In genomic region chr16:10584956-10585561, GRCh38 we compare ENCODE assay signal across 26 cellular contexts. TPM values are rescaled to one million over a fixed set of nuclear protein-coding genes. Genes with fewer than 3 reads are reported as not detected.
A peak's percentile ranks its signal among the peaks of the same experiment; 100 is the strongest.
DNase-seq lines count a peak whose midpoint lies in the region; ATAC-seq and TF ChIP-seq lines count a peak whose summit lies in the region.
"Had no signal": no experiment of that assay in that cellular context is flagged by ENCODE, and none has a peak within 500 bp of the region (broad histone marks: within the 10 kb centered on the region; RNA-seq: fewer than 3 reads in every experiment).

No MANE protein-coding gene starts in this region.

- peaks cover 28% of the 10 kb centered on the region for H3K4me1 ChIP-seq in GM23248 (ENCODE audit: insufficient read depth)
- H3K4me1 ChIP-seq in RWPE2 (ENCODE audit: insufficient read depth, poor library complexity, severe bottlenecking): peaks cover 20% of the 10 kb centered on the region
- H3K4me1 ChIP-seq in heart left ventricle: peaks cover 0 to 11% (median 4%) of the 10 kb centered on the region in 12 donors
- H3K4me1 ChIP-seq: Peyer's patch had no signal

- peak overlapping the region; percentile 5 for H3K9ac ChIP-seq in GM23248

- H3K27me3 ChIP-seq in GM23248 (replicated peaks; ENCODE audit: insufficient read depth) (no peaks in the 10 kb centered on the region), RWPE2 (ENCODE audit: insufficient read depth, poor library complexity, severe bottlenecking) (no peaks in the 10 kb centered on the region), heart left ventricle (peaks cover 0 to 12% (median 0%) of the 10 kb centered on the region in 9 donors)
- H3K27me3 ChIP-seq: Peyer's patch had no signal

- no peaks in the 10 kb centered on the region for H3K36me3 ChIP-seq in GM23248 (ENCODE audit: low read depth)
- no peaks in the 10 kb centered on the region for H3K36me3 ChIP-seq in RWPE2 (ENCODE audit: low read depth)
- H3K36me3 ChIP-seq in heart left ventricle: no peaks in the 10 kb centered on the region
- H3K36me3 ChIP-seq: esophagus muscularis mucosa, Peyer's patch, spleen, stomach had no signal

- no peaks in the 10 kb centered on the region for H4K20me1 ChIP-seq in GM23248 (ENCODE audit: insufficient read depth)

- in situ Hi-C loops in GM23248 (cut with MboI): no loop called here

- no peak for TF ChIP-seq POLR2A in heart left ventricle (IDR thresholded peaks at IDR 0.05)

- H3K9me3 ChIP-seq in GM23248 (ENCODE audit: low read depth): no peaks in the 10 kb centered on the region
- no peaks in the 10 kb centered on the region for H3K9me3 ChIP-seq in RWPE2 (ENCODE audit: severe bottlenecking)
- no peaks in the 10 kb centered on the region for H3K9me3 ChIP-seq in heart left ventricle
- H3K9me3 ChIP-seq: A549, esophagus muscularis mucosa, Peyer's patch, spleen, stomach had no signal

- peak overlapping the region; percentile 61 for H3K27ac ChIP-seq in GM23248
- H3K27ac ChIP-seq in RWPE2 (ENCODE audit: poor library complexity, severe bottlenecking): peak overlapping the region; percentile 62
- H3K27ac ChIP-seq in heart left ventricle: no peak overlapping the region
- H3K27ac ChIP-seq: A549, esophagus muscularis mucosa, Peyer's patch, spleen, stomach, VCaP had no signal

- no peaks in the 10 kb centered on the region for H3K9me2 ChIP-seq in GM23248 (ENCODE audit: insufficient read depth)

- peak overlapping the region; percentile 36 for H3K4me3 ChIP-seq in GM23248
- no peak overlapping the region for H3K4me3 ChIP-seq in RWPE2 (ENCODE audit: severe bottlenecking)
- H3K4me3 ChIP-seq in fibroblast of mammary gland (ENCODE audit: control insufficient read depth, low read depth, low read length): no peak overlapping the region
- H3K4me3 ChIP-seq in heart left ventricle: no peak overlapping the region
- H3K4me3 ChIP-seq: A549, esophagus muscularis mucosa, Peyer's patch, spleen, stomach had no signal

- peak; percentile 39; the same call in 2 of the 3 replicates for ATAC-seq in RWPE2 (ENCODE audit: low read depth)
- no peak for ATAC-seq in heart left ventricle
- ATAC-seq: A549; naive thymus-derived CD4-positive, alpha-beta T cell had no signal

- WGBS in GM23248 (ENCODE audit: low coverage in 1 of 2, low lambda C conversion rate in 2 of 2, missing lambda C conversion rate in 2 of 2), 2 experiments: 0% methylated on average over 5 of the region's 5 CpGs
- 54 to 59% (median 59%) methylated on average over 5 of the region's 5 CpGs for WGBS in heart left ventricle, 4 donors

- H3K79me2 ChIP-seq in GM23248 (ENCODE audit: insufficient read depth): no peaks in the 10 kb centered on the region

- DNase-seq in AG08395 (ENCODE audit: low spot score) (peak; percentile 72), GM23248 (peak; percentile 83), RWPE2 (ENCODE audit: low spot score) (no peak), fibroblast of mammary gland (ENCODE audit: low read depth) (peak; percentile 89), heart left ventricle (no peak), occipital lobe (lab: John Stamatoyannopoulos, UW) (no peak), NAMALWA (ENCODE audit: low spot score) (no peak)
- no peak for DNase-seq in stimulated activated CD4-positive, alpha-beta T cell treated with anti-CD3 and anti-CD28 coated beads, Interleukin-4, amount 100 ng/mL, for 24 hours
- DNase-seq: activated CD4-positive, alpha-beta T cell treated with anti-CD3 and anti-CD28 coated beads, Interleukin-2, amount 10 ng/mL, durations not matched to agents 24 days and 14 days; activated naive CD4-positive, alpha-beta T cell treated with anti-CD3 and anti-CD28 coated beads, Interleukin-2, amount 50 U/mL, for 16 hours; anterior cingulate cortex; effector CD8-positive, alpha-beta T cell; head of caudate nucleus; Kasumi-1; naive thymus-derived CD4-positive, alpha-beta T cell; NCI-H1092 treated with DMSO at 0.1 percent for 48 hours; NCI-H2029; NCI-H446; Peyer's patch; spleen; stomach; T-helper 2 cell had no signal

- peak overlapping the region; percentile 57 for H3K4me2 ChIP-seq in GM23248 (ENCODE audit: unreplicated experiment)
- H3K4me2 ChIP-seq: A549 had no signal

- intact Hi-C loops in heart left ventricle (cut with DNase I): loop anchor here in 5 of 10 donors (5.0 to 10.0 kb wide), 4 partner anchors 32 to 152 kb away; no protein-coding TSS in a partner anchor

- peak overlapping the region; percentile 29 for H2AFZ ChIP-seq in GM23248

- H3F3A ChIP-seq in GM23248 (ENCODE audit: insufficient read depth): peaks cover 25% of the 10 kb centered on the region

- no peak for TF ChIP-seq CTCF in RWPE2 (IDR thresholded peaks at IDR 0.05; ENCODE audit: poor library complexity, severe bottlenecking)
- no peak for TF ChIP-seq CTCF in fibroblast of mammary gland (conservative IDR thresholded peaks at IDR 0.05; ENCODE audit: control insufficient read depth, insufficient read depth, low read depth, low read length)
- no peak for TF ChIP-seq CTCF in heart left ventricle (IDR thresholded peaks at IDR 0.05)

RNA-seq across cellular contexts. Expression of gene EMP2, which starts 4.7 kb away (rescaled TPM):
- 23.0 and 26.0 TPM in 2 replicates for total RNA-seq in GM23248 (2014; rRNA removed; shearing (Covaris generic))
- polyA plus RNA-seq in GM23248 (2016; fragmentation: Nextera tagmentation; extraction: Ambion mirVana) (65.7 and 73.7 TPM in 2 replicates), heart left ventricle (10 to 100 TPM; 34.5 to 47.2 TPM)
- total RNA-seq in heart left ventricle (100 to 1,000 TPM in 1 of 9 donors, 10 to 100 TPM in 8; 37.8 to 103 (median 64.8) TPM), occipital lobe (3.4 TPM)
- total RNA-seq: activated CD4-positive, alpha-beta T cell treated with anti-CD3 and anti-CD28 coated beads, Interleukin-2, amount 10 ng/mL, durations not matched to agents 24 days and 14 days; naive thymus-derived CD4-positive, alpha-beta T cell had no signal
- polyA plus RNA-seq: CD14-positive monocyte; naive thymus-derived CD4-positive, alpha-beta T cell had no signal

Comparison
In these comparisons a context has a peak if more than half of its experiments do, and no peak if none do; other contexts are left out.
1. DNase-seq: peak in AG08395 (single experiment), GM23248 (single experiment) and fibroblast of mammary gland (single experiment); none in RWPE2 (single experiment), heart left ventricle (0 of 5), occipital lobe (single experiment), NAMALWA (single experiment) and stimulated activated CD4-positive, alpha-beta T cell treated with anti-CD3 and anti-CD28 coated beads, Interleukin-4, amount 100 ng/mL, for 24 hours (single experiment).
2. H3K27ac ChIP-seq: peak in GM23248 (single experiment) and RWPE2 (single experiment); none in heart left ventricle (0 of 12).